Comparison of ENCODE assay signal across 20 cellular contexts in genomic region chr10:63042256-63042655, GRCh38.
DNase-seq lines count a peak whose midpoint lies in the region; ATAC-seq, FAIRE-seq and TF ChIP-seq lines count a peak whose summit lies in the region.
"Had no signal": no experiment of that assay in that cellular context is flagged by ENCODE, and none has a peak within 500 bp of the region (broad histone marks: within the 10 kb centered on the region; RNA-seq: fewer than 3 reads in every experiment).

No MANE protein-coding gene starts in this region.

- FAIRE-seq in GM12892 (lab: Jason Lieb, UNC), result peak; percentile 46
- FAIRE-seq: GM12878 had no signal

- H3K27ac ChIP-seq in brain microvascular endothelial cell, result no peak overlapping the region
- H3K27ac ChIP-seq in uterus, result no peak overlapping the region
- H3K27ac ChIP-seq: C4-2B, KMS-11, PC-9, SJSA1 had no signal

- TF ChIP-seq POLR2A in GM12892 (IDR thresholded peaks at IDR 0.05; ENCODE audit: low read depth, low read length), result no peak
- TF ChIP-seq POLR2A in uterus (IDR thresholded peaks at IDR 0.05), result no peak

- POLR2A ChIA-PET in activated CD8-positive, alpha-beta T cell treated with anti-CD3 and anti-CD28 coated beads, Interleukin-2, amount 10 ng/mL, durations not matched to agents 7 days and 5 days (lab: Charles Lee), result no interaction called here

- TF ChIP-seq CTCF in BE2C (IDR thresholded peaks at IDR 0.05; ENCODE audit: low read depth, low read length) (no peak), brain microvascular endothelial cell (IDR thresholded peaks at IDR 0.05; ENCODE audit: low read depth, low read length, missing control alignments) (no peak), fibroblast of villous mesenchyme (IDR thresholded peaks at IDR 0.05; ENCODE audit: insufficient read depth, low read depth, low read length) (no peak), natural killer cell (IDR thresholded peaks at IDR 0.05) (no peak), uterus (IDR thresholded peaks at IDR 0.05) (no peak)

- H3K27me3 ChIP-seq in BE2C (peaks cover under 1% of the 10 kb centered on the region; the same call in 1 of the 2 replicates), brain microvascular endothelial cell (replicated peaks) (no peaks in the 10 kb centered on the region), uterus (no peaks in the 10 kb centered on the region)
- H3K27me3 ChIP-seq: SJSA1 had no signal

- in situ Hi-C loops in brain microvascular endothelial cell (cut with HindIII; ENCODE audit: low pct_ligation_motif_present, low sequenced_read_pairs), result no loop called here

- intact Hi-C loops in natural killer cell (cut with micrococcal nuclease), result no loop called here
- intact Hi-C loops in uterus (cut with DNase I; ENCODE audit: low total_unique reads), result no loop called here

- H3K27me3 Mint-ChIP-seq in activated CD8-positive, alpha-beta T cell treated with anti-CD3 and anti-CD28 coated beads, Interleukin-2, amount 10 ng/mL, durations not matched to agents 7 days and 5 days (ENCODE audit: low read depth), result peaks cover 4% of the 10 kb centered on the region
- H3K27me3 Mint-ChIP-seq in natural killer cell (ENCODE audit: low read depth in 2 of 2), result peaks cover 35 to 55% of the 10 kb centered on the region in 2 donors

- H3K4me3 ChIP-seq in BE2C (ENCODE audit: low read depth, low read length), result no peak overlapping the region
- no peak overlapping the region for H3K4me3 ChIP-seq in brain microvascular endothelial cell (ENCODE audit: low read depth, low read length)
- no peak overlapping the region for H3K4me3 ChIP-seq in fibroblast of villous mesenchyme (ENCODE audit: low read depth, low read length)
- H3K4me3 ChIP-seq in uterus, result no peak overlapping the region
- H3K4me3 ChIP-seq: GM12878, PC-9, SJSA1 had no signal

- no peak overlapping the region for H3K4me3 Mint-ChIP-seq in activated CD8-positive, alpha-beta T cell treated with anti-CD3 and anti-CD28 coated beads, Interleukin-2, amount 10 ng/mL, durations not matched to agents 7 days and 5 days
- H3K4me3 Mint-ChIP-seq in natural killer cell, result no peak overlapping the region
- H3K4me3 Mint-ChIP-seq: HFFc6 had no signal

- no peaks in the 10 kb centered on the region for H3K9me3 ChIP-seq in BE2C
- peaks cover 0 to 6% of the 10 kb centered on the region in 2 donors for H3K9me3 ChIP-seq in uterus
- H3K9me3 ChIP-seq: SJSA1 had no signal

- H3K36me3 ChIP-seq in BE2C (no peaks in the 10 kb centered on the region), brain microvascular endothelial cell (replicated peaks) (no peaks in the 10 kb centered on the region), uterus (no peaks in the 10 kb centered on the region)
- H3K36me3 ChIP-seq: SJSA1 had no signal

- CTCF ChIA-PET in activated CD8-positive, alpha-beta T cell treated with anti-CD3 and anti-CD28 coated beads, Interleukin-2, amount 10 ng/mL, durations not matched to agents 7 days and 5 days (lab: Charles Lee), result no interaction called here

- H3K4me1 Mint-ChIP-seq in activated CD8-positive, alpha-beta T cell treated with anti-CD3 and anti-CD28 coated beads, Interleukin-2, amount 10 ng/mL, durations not matched to agents 7 days and 5 days (ENCODE audit: low read depth), result no peaks in the 10 kb centered on the region
- no peaks in the 10 kb centered on the region for H3K4me1 Mint-ChIP-seq in natural killer cell

- DNase-seq in BE2C (peak; percentile 15), GM12892 (ENCODE audit: insufficient read length) (no peak), brain microvascular endothelial cell (peak; percentile 40), fibroblast of villous mesenchyme (ENCODE audit: low read depth) (peak; percentile 59), natural killer cell (no peak), uterus (no peak)
- DNase-seq in activated CD8-positive, alpha-beta T cell treated with anti-CD3 and anti-CD28 coated beads, Interleukin-2, amount 10 ng/mL, durations not matched to agents 7 days and 5 days, result no peak
- DNase-seq: DMS79 treated with DMSO at 0.1 percent for 48 hours, GDM1, HFFc6, NCI-H1048, NCI-H1436 treated with DMSO at 0.1 percent for 48 hours, NCI-H2081, NCI-H510A treated with DMSO at 0.1 percent for 48 hours, NCI-H82, PC-9 had no signal

- H3K9me3 Mint-ChIP-seq in activated CD8-positive, alpha-beta T cell treated with anti-CD3 and anti-CD28 coated beads, Interleukin-2, amount 10 ng/mL, durations not matched to agents 7 days and 5 days (ENCODE audit: insufficient read depth), result peaks cover under 1% of the 10 kb centered on the region
- H3K9me3 Mint-ChIP-seq in natural killer cell, result peaks cover 0 to 7% of the 10 kb centered on the region in 2 donors

- no peak for ATAC-seq in activated CD8-positive, alpha-beta T cell treated with anti-CD3 and anti-CD28 coated beads, Interleukin-2, amount 10 ng/mL, durations not matched to agents 7 days and 5 days
- no peak for ATAC-seq in natural killer cell
- ATAC-seq: GM12878 had no signal

- peaks cover under 1% of the 10 kb centered on the region for H3K36me3 Mint-ChIP-seq in activated CD8-positive, alpha-beta T cell treated with anti-CD3 and anti-CD28 coated beads, Interleukin-2, amount 10 ng/mL, durations not matched to agents 7 days and 5 days (ENCODE audit: low read depth)
- peaks cover 5% of the 10 kb centered on the region for H3K36me3 Mint-ChIP-seq in natural killer cell

- H3K27ac Mint-ChIP-seq in activated CD8-positive, alpha-beta T cell treated with anti-CD3 and anti-CD28 coated beads, Interleukin-2, amount 10 ng/mL, durations not matched to agents 7 days and 5 days, result no peak overlapping the region
- H3K27ac Mint-ChIP-seq in natural killer cell, result no peak overlapping the region
- H3K27ac Mint-ChIP-seq: HFFc6 had no signal

- no peaks in the 10 kb centered on the region; the same call in 1 of the 2 replicates for H3K4me1 ChIP-seq in BE2C
- no peaks in the 10 kb centered on the region for H3K4me1 ChIP-seq in uterus
- H3K4me1 ChIP-seq: SJSA1 had no signal

Comparison
In these comparisons a context has a peak if more than half of its experiments do, and no peak if none do; other contexts are left out.
1. DNase-seq: peak in BE2C (single experiment), brain microvascular endothelial cell (single experiment) and fibroblast of villous mesenchyme (single experiment); none in GM12892 (single experiment), activated CD8-positive, alpha-beta T cell treated with anti-CD3 and anti-CD28 coated beads, Interleukin-2, amount 10 ng/mL, durations not matched to agents 7 days and 5 days (single experiment), natural killer cell (single experiment) and uterus (0 of 2).